In genomic region chr5:96716007-96716406, GRCh38 we compare ENCODE assay signal across 9 cellular contexts. TPM values are rescaled to one million over a fixed set of nuclear protein-coding genes. Genes with fewer than 3 reads are reported as not detected.
DNase-seq lines count a peak whose midpoint lies in the region; ATAC-seq and TF ChIP-seq lines count a peak whose summit lies in the region.
"Had no signal": no experiment of that assay in that cellular context is flagged by ENCODE, and none has a peak within 500 bp of the region (broad histone marks: within the 10 kb centered on the region; RNA-seq: fewer than 3 reads in every experiment).

No MANE protein-coding gene starts in this region.

- CTCF ChIA-PET in Calu3 (lab: Charles Lee), result no interaction called here

- H3K36me3 Mint-ChIP-seq in Calu3 (ENCODE audit: insufficient read depth, unreplicated experiment), result peaks cover 37% of the 10 kb centered on the region
- peaks cover 12% of the 10 kb centered on the region for H3K36me3 Mint-ChIP-seq in stimulated activated effector memory CD8-positive, alpha-beta T cell treated with anti-CD3 and anti-CD28 coated beads, Interleukin-12 subunit alpha, Interleukin-12 subunit beta, amount 100 ng/mL, for 72 hours

- peaks cover 0 to 63% (median 5%) of the 10 kb centered on the region in 4 donors for H3K4me1 ChIP-seq in Peyer's patch

- TF ChIP-seq CTCF in Calu3 (IDR thresholded peaks at IDR 0.05; ENCODE audit: unreplicated experiment) (no peak), Peyer's patch (IDR thresholded peaks at IDR 0.05) (no peak)

- H3K9me3 ChIP-seq in Peyer's patch, result no peaks in the 10 kb centered on the region

- peak overlapping the region in 3 of 4 donors; percentile 54 to 90 (median 84) for H3K27ac ChIP-seq in Peyer's patch

- H3K9me3 Mint-ChIP-seq in Calu3 (ENCODE audit: low read depth, unreplicated experiment), result no peaks in the 10 kb centered on the region
- H3K9me3 Mint-ChIP-seq in stimulated activated effector memory CD8-positive, alpha-beta T cell treated with anti-CD3 and anti-CD28 coated beads, Interleukin-12 subunit alpha, Interleukin-12 subunit beta, amount 100 ng/mL, for 72 hours, result no peaks in the 10 kb centered on the region

- DNase-seq in Calu3 (no peak), Peyer's patch (no peak), left colon (no peak), epidermal melanocyte (ENCODE audit: insufficient read length, low spot score) (no peak), GM19240 (ENCODE audit: insufficient read length, low spot score) (no peak)
- DNase-seq in stimulated activated effector memory CD8-positive, alpha-beta T cell treated with anti-CD3 and anti-CD28 coated beads, Interleukin-12 subunit alpha, Interleukin-12 subunit beta, amount 100 ng/mL, for 72 hours (ENCODE audit: low spot score in 2 of 2), result no peak
- DNase-seq: SIG-M5 had no signal

- peaks cover 75% of the 10 kb centered on the region for H3K4me1 Mint-ChIP-seq in Calu3 (ENCODE audit: low read depth, unreplicated experiment)
- peaks cover 47% of the 10 kb centered on the region for H3K4me1 Mint-ChIP-seq in stimulated activated effector memory CD8-positive, alpha-beta T cell treated with anti-CD3 and anti-CD28 coated beads, Interleukin-12 subunit alpha, Interleukin-12 subunit beta, amount 100 ng/mL, for 72 hours

- ATAC-seq in left colon (peak; percentile 5), GM21447 (IDR thresholded peaks at IDR 0.05; ENCODE audit: unreplicated experiment) (no peak)
- peak; percentile 81 for ATAC-seq in stimulated activated effector memory CD8-positive, alpha-beta T cell treated with anti-CD3 and anti-CD28 coated beads, Interleukin-12 subunit alpha, Interleukin-12 subunit beta, amount 100 ng/mL, for 72 hours
- ATAC-seq: HCT116 had no signal

- no peak for TF ChIP-seq POLR2A in Peyer's patch (IDR thresholded peaks at IDR 0.05)

- no TSS peak for BruUV-seq in Calu3 (replicated peaks; lab: Mats Ljungman, UMichigan)

- H3K27me3 ChIP-seq in Peyer's patch, result no peaks in the 10 kb centered on the region

- no peak overlapping the region for H3K4me3 Mint-ChIP-seq in Calu3 (ENCODE audit: low read depth, unreplicated experiment)
- peak overlapping the region; percentile 8 for H3K4me3 Mint-ChIP-seq in stimulated activated effector memory CD8-positive, alpha-beta T cell treated with anti-CD3 and anti-CD28 coated beads, Interleukin-12 subunit alpha, Interleukin-12 subunit beta, amount 100 ng/mL, for 72 hours

- no peaks in the 10 kb centered on the region for H3K36me3 ChIP-seq in Peyer's patch

- H3K27me3 Mint-ChIP-seq in Calu3 (ENCODE audit: unreplicated experiment), result no peaks in the 10 kb centered on the region

- H3K27ac Mint-ChIP-seq in Calu3 (ENCODE audit: unreplicated experiment), result peak overlapping the region; percentile 77
- peak overlapping the region; percentile 92 for H3K27ac Mint-ChIP-seq in stimulated activated effector memory CD8-positive, alpha-beta T cell treated with anti-CD3 and anti-CD28 coated beads, Interleukin-12 subunit alpha, Interleukin-12 subunit beta, amount 100 ng/mL, for 72 hours

- intact Hi-C loops in Calu3 (cut with micrococcal nuclease; ENCODE audit: unreplicated experiment), result no loop called here
- intact Hi-C loops in left colon (cut with DNase I, micrococcal nuclease), result no loop called here

- no peak overlapping the region for H3K4me3 ChIP-seq in Peyer's patch

RNA-seq across cellular contexts. Expression of gene CAST, which starts 53.8 kb away (rescaled TPM):
- total RNA-seq in Calu3 (2022) (342 and 395 TPM in 2 replicates), Peyer's patch (100 to 1,000 TPM; 268 to 396 (median 337) TPM), left colon (100 to 1,000 TPM; 399 TPM)
